8 cellular contexts compared by ENCODE assay signal in genomic region chr6:154733610-154734379, GRCh38. TPM values are rescaled to one million over a fixed set of nuclear protein-coding genes. Genes with fewer than 3 reads are reported as not detected.
DNase-seq lines count a peak whose midpoint lies in the region; TF ChIP-seq lines count a peak whose summit lies in the region.

No MANE protein-coding gene starts in this region.

- no peak for TF ChIP-seq CTCF in GM20000 (IDR thresholded peaks at IDR 0.05; ENCODE audit: extremely low read depth, missing control alignments)

- DNase-seq in CMK (ENCODE audit: low read depth) (peak; percentile 82), GM20000 (ENCODE audit: low spot score) (peak; percentile 96), HS-5 (ENCODE audit: low read depth) (peak; percentile 89), NK-92 (lab: John Stamatoyannopoulos, UW; ENCODE audit: unreplicated experiment) (peak; percentile 7), lung microvascular endothelial cell (ENCODE audit: low read depth in 2 of 2) (peak; percentile 97 to 98)
- peak; percentile 95 for DNase-seq in activated CD8-positive, alpha-beta memory T cell treated with anti-CD3 and anti-CD28 coated beads for 24 hours
- peak; percentile 79 for DNase-seq in effector CD8-positive, alpha-beta T cell (lab: John Stamatoyannopoulos, UW)
- DNase-seq in stimulated activated CD4-positive, alpha-beta T cell treated with anti-CD3 and anti-CD28 coated beads, TNF-alpha, amount 100 ng/mL, for 4 hours (ENCODE audit: low read depth in 3 of 3), result peak; percentile 79 to 80 (median 80)

RNA-seq across cellular contexts. Expression of gene SCAF8, which starts 0.6 kb away (rescaled TPM):
- total RNA-seq in lung microvascular endothelial cell, result 14.8 and 17.9 TPM in 2 replicates

Comparison
In these comparisons a context has a peak if more than half of its experiments do, and no peak if none do; other contexts are left out.
1. Peak in every context shown above with its lines: DNase-seq.
2. DNase-seq: peak in every context shown above with its lines; median percentile 98 in lung microvascular endothelial cell; 96 in GM20000; 95 in activated CD8-positive, alpha-beta memory T cell treated with anti-CD3 and anti-CD28 coated beads for 24 hours; 89 in HS-5; 82 in CMK; 80 in stimulated activated CD4-positive, alpha-beta T cell treated with anti-CD3 and anti-CD28 coated beads, TNF-alpha, amount 100 ng/mL, for 4 hours; 79 in effector CD8-positive, alpha-beta T cell; 7 in NK-92.